Comparison of ENCODE assay signal across 8 cellular contexts in genomic region chr10:23081891-23082290, GRCh38. TPM values are rescaled to one million over a fixed set of nuclear protein-coding genes. Genes with fewer than 3 reads are reported as not detected.
DNase-seq lines count a peak whose midpoint lies in the region; ATAC-seq and TF ChIP-seq lines count a peak whose summit lies in the region.
"Had no signal": no experiment of that assay in that cellular context is flagged by ENCODE, and none has a peak within 500 bp of the region (broad histone marks: within the 10 kb centered on the region; RNA-seq: fewer than 3 reads in every experiment).

No MANE protein-coding gene starts in this region.

- peak; percentile 14 for ATAC-seq in omental fat pad (ENCODE audit: low FRiP score)

- no peak overlapping the region for H2AFZ ChIP-seq in MM.1S (ENCODE audit: low read length)

- no peaks in the 10 kb centered on the region for H4K20me1 ChIP-seq in MM.1S (ENCODE audit: insufficient read depth, low read length)

- H3K4me3 ChIP-seq in MM.1S (ENCODE audit: low read length) (no peak overlapping the region), brain microvascular endothelial cell (ENCODE audit: low read depth, low read length) (no peak overlapping the region)

- peak; percentile 17 for DNase-seq in MM.1S
- DNase-seq in brain microvascular endothelial cell: no peak
- DNase-seq in omental fat pad (ENCODE audit: low spot score): no peak
- DNase-seq in mesenteric fat pad (ENCODE audit: low spot score): no peak
- DNase-seq in activated effector memory CD4-positive, alpha-beta T cell treated with anti-CD3 and anti-CD28 coated beads, Interleukin-2, amount 50 U/mL, for 16 hours: no peak
- no peak for DNase-seq in activated CD4-positive, alpha-beta T cell treated with anti-CD3 and anti-CD28 coated beads for 48 hours
- DNase-seq: activated CD4-positive, alpha-beta T cell treated with anti-CD3 and anti-CD28 coated beads, Interleukin-2, amount 50 U/mL, for 48 hours had no signal

- no peaks in the 10 kb centered on the region for H3K9me2 ChIP-seq in MM.1S (replicated peaks; ENCODE audit: insufficient read depth, low read length)

- no peak overlapping the region for H3K27ac ChIP-seq in MM.1S (ENCODE audit: low read length)
- H3K27ac ChIP-seq in brain microvascular endothelial cell: no peak overlapping the region

- in situ Hi-C loops in brain microvascular endothelial cell (cut with HindIII; ENCODE audit: low pct_ligation_motif_present, low sequenced_read_pairs): no loop called here

- H3K9ac ChIP-seq in MM.1S (ENCODE audit: low read length): no peak overlapping the region

- H3K9me3 ChIP-seq in MM.1S (replicated peaks; ENCODE audit: insufficient read depth, low read length): no peaks in the 10 kb centered on the region

- H3K27me3 ChIP-seq in MM.1S (replicated peaks; ENCODE audit: insufficient read depth, low read length): no peaks in the 10 kb centered on the region
- H3K27me3 ChIP-seq in brain microvascular endothelial cell (replicated peaks): peaks cover 2% of the 10 kb centered on the region

- H3K4me2 ChIP-seq in MM.1S (ENCODE audit: low read depth, low read length): no peak overlapping the region

- TF ChIP-seq CTCF in GM12872 (IDR thresholded peaks at IDR 0.05; ENCODE audit: insufficient read depth, low read depth, low read length) (peak; percentile 35; the same call in 1 of the 3 replicates), MM.1S (IDR thresholded peaks at IDR 0.05; ENCODE audit: low read length) (peak; percentile 33), brain microvascular endothelial cell (IDR thresholded peaks at IDR 0.05; ENCODE audit: low read depth, low read length, missing control alignments) (peak; percentile 43), omental fat pad (IDR thresholded peaks at IDR 0.05) (no peak)

- peaks cover 5% of the 10 kb centered on the region for H3F3A ChIP-seq in MM.1S (ENCODE audit: insufficient read depth, low read length)

- H3K36me3 ChIP-seq in MM.1S (replicated peaks; ENCODE audit: insufficient read depth, low read length) (no peaks in the 10 kb centered on the region), brain microvascular endothelial cell (replicated peaks) (no peaks in the 10 kb centered on the region)

- no peaks in the 10 kb centered on the region for H3K79me2 ChIP-seq in MM.1S (ENCODE audit: low read length)

- 0 out of 2 replicates have a peak, but pooled peaks cover 17% of the 10 kb centered on the region for H3K4me1 ChIP-seq in MM.1S (ENCODE audit: low read length)

RNA-seq across cellular contexts. Expression of gene MSRB2, which starts 13.5 kb away (rescaled TPM):
- 10 to 100 TPM; 16.5 to 31.4 (median 24.6) TPM for total RNA-seq in omental fat pad
- total RNA-seq in mesenteric fat pad: 39.1 TPM

Comparison
In these comparisons a context has a peak if more than half of its experiments do, and no peak if none do; other contexts are left out.
1. CTCF ChIP-seq: peak in GM12872 (single experiment), MM.1S (single experiment) and brain microvascular endothelial cell (single experiment); none in omental fat pad (0 of 3).